ENCODE assay signal across 8 cellular contexts in genomic region chr2:159904127-159904564, GRCh38. TPM values are rescaled to one million over a fixed set of nuclear protein-coding genes. Genes with fewer than 3 reads are reported as not detected.
DNase-seq lines count a peak whose midpoint lies in the region; ATAC-seq and TF ChIP-seq lines count a peak whose summit lies in the region.

No MANE protein-coding gene starts in this region.

- peaks cover 0 to 3% (median 0%) of the 10 kb centered on the region in 7 donors for H3K9me3 Mint-ChIP-seq in CD14-positive monocyte
- H3K9me3 Mint-ChIP-seq in activated T-cell treated with anti-CD3 and anti-CD28 coated beads, Interleukin-2, amount 50 U/mL, for 24 hours, result no peaks in the 10 kb centered on the region

- no peaks in the 10 kb centered on the region for H3K9me3 ChIP-seq in gastrocnemius medialis

- in situ Hi-C loops in gastrocnemius medialis (cut with MboI; ENCODE audit: low sequenced_read_pairs in 4 of 4), result no loop called here

- DNase-seq in CD14-positive monocyte (ENCODE audit: low spot score), result peak; percentile 49
- DNase-seq in activated T-cell treated with anti-CD3 and anti-CD28 coated beads, Interleukin-2, amount 50 U/mL, for 24 hours, result no peak
- peak; percentile 74 for DNase-seq in germinal center (ENCODE audit: low spot score)
- DNase-seq in gastrocnemius medialis, result no peak
- DNase-seq in NCI-H526 (lab: John Stamatoyannopoulos, UW), result no peak
- no peak for DNase-seq in NCI-H748 treated with DMSO at 0.1 percent for 48 hours (lab: John Stamatoyannopoulos, UW)

- peaks cover 0 to 6% of the 10 kb centered on the region in 2 donors for H3K4me1 ChIP-seq in gastrocnemius medialis

- H3K27me3 Mint-ChIP-seq in CD14-positive monocyte (ENCODE audit: low read depth in 3 of 3), result peaks cover 0 to 2% (median 0%) of the 10 kb centered on the region in 3 donors
- H3K27me3 Mint-ChIP-seq in activated T-cell treated with anti-CD3 and anti-CD28 coated beads, Interleukin-2, amount 50 U/mL, for 24 hours, result no peaks in the 10 kb centered on the region

- intact Hi-C loops in CD14-positive monocyte (cut with micrococcal nuclease) (no loop called here), gastrocnemius medialis (cut with DNase I; ENCODE audit: low total_unique reads) (no loop called here)

- no peak for TF ChIP-seq POLR2A in gastrocnemius medialis (IDR thresholded peaks at IDR 0.05)

- peaks cover 40% of the 10 kb centered on the region for H3K4me1 Mint-ChIP-seq in CD14-positive monocyte
- peaks cover 80% of the 10 kb centered on the region for H3K4me1 Mint-ChIP-seq in activated T-cell treated with anti-CD3 and anti-CD28 coated beads, Interleukin-2, amount 50 U/mL, for 24 hours (ENCODE audit: low read depth)

- H3K4me3 ChIP-seq in gastrocnemius medialis, result peak overlapping the region; percentile 47 to 56 (median 52)

- no peak overlapping the region for H3K27ac ChIP-seq in gastrocnemius medialis

- no peaks in the 10 kb centered on the region for H3K36me3 ChIP-seq in gastrocnemius medialis

- peaks cover 5 to 11% of the 10 kb centered on the region in 2 donors for H3K36me3 Mint-ChIP-seq in CD14-positive monocyte
- peaks cover 48% of the 10 kb centered on the region for H3K36me3 Mint-ChIP-seq in activated T-cell treated with anti-CD3 and anti-CD28 coated beads, Interleukin-2, amount 50 U/mL, for 24 hours (ENCODE audit: low read depth)

- peak overlapping the region; percentile 92 to 98 (median 97) for H3K27ac Mint-ChIP-seq in CD14-positive monocyte
- H3K27ac Mint-ChIP-seq in activated T-cell treated with anti-CD3 and anti-CD28 coated beads, Interleukin-2, amount 50 U/mL, for 24 hours, result peak overlapping the region; percentile 97

- H3K27me3 ChIP-seq in gastrocnemius medialis, result peaks cover 0 to 21% (median 0%) of the 10 kb centered on the region in 3 donors

- peak; percentile 34 for ATAC-seq in GM19438 (IDR thresholded peaks at IDR 0.05; ENCODE audit: low read depth, unreplicated experiment)
- peak; percentile 22 for ATAC-seq in HG03558 (IDR thresholded peaks at IDR 0.05; ENCODE audit: extremely low read depth, unreplicated experiment)
- ATAC-seq in gastrocnemius medialis, result peak in 1 of 2 donors; percentile 35

- peak overlapping the region; percentile 97 to 98 for H3K4me3 Mint-ChIP-seq in CD14-positive monocyte
- peak overlapping the region; percentile 95 for H3K4me3 Mint-ChIP-seq in activated T-cell treated with anti-CD3 and anti-CD28 coated beads, Interleukin-2, amount 50 U/mL, for 24 hours

- no peak for TF ChIP-seq CTCF in CD14-positive monocyte (IDR thresholded peaks at IDR 0.05)
- TF ChIP-seq CTCF in gastrocnemius medialis (IDR thresholded peaks at IDR 0.05 in 4 of 5, conservative IDR thresholded peaks at IDR 0.05 in 1 of 5), result no peak

RNA-seq across cellular contexts. Expression of gene LY75, which starts 0.4 kb away (rescaled TPM):
- 10 to 100 TPM in 1 of 2 donors, 1 to 10 TPM in 1; 8.2 to 15.4 TPM for polyA plus RNA-seq in CD14-positive monocyte
- under 1 TPM in 3 of 4 donors, not detected in 1; 0.05 to 0.22 (median 0.15) TPM for total RNA-seq in gastrocnemius medialis

Comparison
In these comparisons a context has a peak if more than half of its experiments do, and no peak if none do; other contexts are left out.
1. DNase-seq: peak in CD14-positive monocyte (single experiment) and germinal center (single experiment); none in activated T-cell treated with anti-CD3 and anti-CD28 coated beads, Interleukin-2, amount 50 U/mL, for 24 hours (single experiment), gastrocnemius medialis (0 of 2), NCI-H526 (0 of 2) and NCI-H748 treated with DMSO at 0.1 percent for 48 hours (single experiment).